Comparison of ENCODE assay signal across 11 cellular contexts in the genomic region with DNA sequence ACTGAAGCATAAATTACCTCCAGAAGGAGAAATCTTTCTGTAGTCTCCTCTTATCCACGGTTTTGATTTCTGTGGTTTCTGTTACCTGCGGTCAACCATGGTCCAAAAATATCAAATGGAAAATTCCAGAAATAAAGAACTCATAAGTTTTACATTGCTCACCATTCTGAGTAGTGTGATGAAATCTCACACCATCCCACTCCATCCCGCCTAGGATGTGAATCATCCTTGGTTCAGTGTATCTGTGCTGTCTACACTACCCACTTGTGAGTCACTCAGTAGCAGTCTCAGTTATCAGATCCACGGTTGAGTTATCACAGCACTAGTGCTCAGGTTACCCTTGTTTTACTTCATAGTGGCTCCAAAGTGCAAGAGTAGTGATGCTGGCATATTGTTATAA.
DNase-seq lines count a peak whose midpoint lies in the region; ATAC-seq, FAIRE-seq and TF ChIP-seq lines count a peak whose summit lies in the region.
"Had no signal": no experiment of that assay in that cellular context is flagged by ENCODE, and none has a peak within 500 bp of the region (broad histone marks: within the 10 kb centered on the region; RNA-seq: fewer than 3 reads in every experiment).

No MANE protein-coding gene starts in this region.

- no peaks in the 10 kb centered on the region for H3K36me3 ChIP-seq in mucosa of descending colon (ENCODE audit: low read depth)
- H3K36me3 ChIP-seq: neutrophil had no signal

- H3K36me3 Mint-ChIP-seq in mesothelial cell of epicardium: no peaks in the 10 kb centered on the region
- H3K36me3 Mint-ChIP-seq: type B pancreatic cell had no signal

- no peak for TF ChIP-seq POLR2A in H54 (IDR thresholded peaks at IDR 0.05; ENCODE audit: low read depth, low read length)

- H3K4me3 ChIP-seq in AG09309 (ENCODE audit: control insufficient read depth, low read depth, low read length): no peak overlapping the region
- no peak overlapping the region for H3K4me3 ChIP-seq in mucosa of descending colon
- H3K4me3 ChIP-seq: GM12878 had no signal

- ATAC-seq in mucosa of descending colon (no peak), HG03135 (IDR thresholded peaks at IDR 0.05; ENCODE audit: unreplicated experiment) (no peak), HG03457 (IDR thresholded peaks at IDR 0.05; ENCODE audit: unreplicated experiment) (no peak)
- ATAC-seq: GM12878 had no signal

- H3K9me3 ChIP-seq in mucosa of descending colon: no peaks in the 10 kb centered on the region
- H3K9me3 ChIP-seq: neutrophil had no signal

- H3K27ac Mint-ChIP-seq in mesothelial cell of epicardium: peak overlapping the region; percentile 73
- H3K27ac Mint-ChIP-seq: type B pancreatic cell had no signal

- intact Hi-C loops in mucosa of descending colon (cut with DNase I, micrococcal nuclease): no loop called here

- peak; percentile 95 for FAIRE-seq in H54 (lab: Jason Lieb, UNC)
- FAIRE-seq: GM12878 had no signal

- H3K4me1 ChIP-seq in mucosa of descending colon (ENCODE audit: low read depth): no peaks in the 10 kb centered on the region

- H3K9me3 Mint-ChIP-seq in mesothelial cell of epicardium: no peaks in the 10 kb centered on the region
- H3K9me3 Mint-ChIP-seq: type B pancreatic cell had no signal

- no peak for TF ChIP-seq CTCF in AG09309 (IDR thresholded peaks at IDR 0.05; ENCODE audit: control insufficient read depth, insufficient read depth, low read depth, low read length, missing control alignments)
- TF ChIP-seq CTCF in mesothelial cell of epicardium (IDR thresholded peaks at IDR 0.05; ENCODE audit: unreplicated experiment): no peak
- TF ChIP-seq CTCF in mucosa of descending colon (IDR thresholded peaks at IDR 0.05): no peak

- H3K4me3 Mint-ChIP-seq in mesothelial cell of epicardium: no peak overlapping the region
- H3K4me3 Mint-ChIP-seq: type B pancreatic cell had no signal

- H3K4me1 Mint-ChIP-seq in mesothelial cell of epicardium: peaks cover 65% of the 10 kb centered on the region

- no peaks in the 10 kb centered on the region for H3K27me3 Mint-ChIP-seq in mesothelial cell of epicardium (ENCODE audit: low read depth)
- H3K27me3 Mint-ChIP-seq: type B pancreatic cell had no signal

- peak; percentile 87 for DNase-seq in AG09309 (ENCODE audit: low read depth)
- peak; percentile 21 for DNase-seq in H54 (ENCODE audit: insufficient read length, low spot score)
- DNase-seq in astrocyte of the hippocampus (ENCODE audit: low read depth, low spot score): peak; percentile 86
- DNase-seq in mesothelial cell of epicardium (ENCODE audit: low spot score in 2 of 2, unreplicated experiment in 2 of 2): no peak
- DNase-seq in mucosa of descending colon: no peak
- no peak for DNase-seq in NCI-H748 treated with DMSO at 0.1 percent for 48 hours (lab: John Stamatoyannopoulos, UW)

Comparison
In these comparisons a context has a peak if more than half of its experiments do, and no peak if none do; other contexts are left out.
1. DNase-seq: peak in AG09309 (single experiment), H54 (single experiment) and astrocyte of the hippocampus (single experiment); none in mesothelial cell of epicardium (0 of 2), mucosa of descending colon (0 of 3) and NCI-H748 treated with DMSO at 0.1 percent for 48 hours (single experiment).